In genomic region chr13:39656325-39656677, GRCh38 we compare ENCODE assay signal across 8 cellular contexts. TPM values are rescaled to one million over a fixed set of nuclear protein-coding genes. Genes with fewer than 3 reads are reported as not detected.
DNase-seq lines count a peak whose midpoint lies in the region; ATAC-seq and TF ChIP-seq lines count a peak whose summit lies in the region.

No MANE protein-coding gene starts in this region.

- H3K4me3 ChIP-seq in Caco-2 (ENCODE audit: low read depth, low read length): peak overlapping the region; percentile 99
- peak overlapping the region; percentile 80 to 94 (median 92) for H3K4me3 ChIP-seq in fibroblast of lung (replicated peaks in 1 of 4; ENCODE audit: control extremely low read depth in 1 of 4, insufficient read depth in 1 of 4, low read depth in 3 of 4, low read length in 4 of 4)

- H3K9me3 ChIP-seq in Caco-2 (no peaks in the 10 kb centered on the region), fibroblast of lung (ENCODE audit: control insufficient read depth, insufficient read depth, low read depth, low read length) (no peaks in the 10 kb centered on the region)

- CTCF ChIA-PET in Caco-2 (lab: Charles Lee) (no interaction called here), RWPE1 (lab: Yijun Ruan, JAX) (interaction anchor here (0.6 to 2.3 kb wide), 3 partner anchors 44 to 1887 kb away, joined by 3 to 9 read pairs (median 3); no protein-coding TSS in a partner anchor)

- H3K9me3 Mint-ChIP-seq in Caco-2 (ENCODE audit: unreplicated experiment) (no peaks in the 10 kb centered on the region), progenitor cell of endocrine pancreas (ENCODE audit: low read depth) (peaks cover 4% of the 10 kb centered on the region)

- H3K27ac ChIP-seq in RWPE1 (peak overlapping the region; percentile 64; the same call in 1 of the 2 replicates), fibroblast of lung (ENCODE audit: insufficient read depth, low read length) (peak overlapping the region; percentile 9)

- H2AFZ ChIP-seq in fibroblast of lung (ENCODE audit: low read length): peak overlapping the region; percentile 97

- no peaks in the 10 kb centered on the region for H3K4me1 ChIP-seq in Caco-2
- H3K4me1 ChIP-seq in fibroblast of lung (ENCODE audit: control insufficient read depth, extremely low read depth, insufficient read depth, low read length): no peaks in the 10 kb centered on the region

- H3K27ac Mint-ChIP-seq in Caco-2 (ENCODE audit: unreplicated experiment): peak overlapping the region; percentile 56
- H3K27ac Mint-ChIP-seq in progenitor cell of endocrine pancreas: peak overlapping the region; percentile 93

- H3K4me3 Mint-ChIP-seq in Caco-2 (ENCODE audit: unreplicated experiment) (peak overlapping the region; percentile 98), progenitor cell of endocrine pancreas (ENCODE audit: low read depth) (peak overlapping the region; percentile 99)

- intact Hi-C loops in Caco-2 (cut with micrococcal nuclease; ENCODE audit: unreplicated experiment): no loop called here

- peak overlapping the region; percentile 81 for H3K4me2 ChIP-seq in fibroblast of lung (ENCODE audit: extremely low read depth, insufficient read depth, low read length)

- no peaks in the 10 kb centered on the region for H4K20me1 ChIP-seq in fibroblast of lung (ENCODE audit: control insufficient read depth, extremely low read depth, insufficient read depth, low read length)

- peaks cover 3% of the 10 kb centered on the region for H3K79me2 ChIP-seq in fibroblast of lung (ENCODE audit: control insufficient read depth, insufficient read depth, low read length)

- H3K27me3 ChIP-seq in Caco-2 (replicated peaks; ENCODE audit: control insufficient read depth, insufficient read depth, low read length) (no peaks in the 10 kb centered on the region), fibroblast of lung (ENCODE audit: control insufficient read depth, insufficient read depth, low read length) (no peaks in the 10 kb centered on the region)

- peak; percentile 12 for ATAC-seq in GM21717 (IDR thresholded peaks at IDR 0.05; ENCODE audit: unreplicated experiment)

- H3K36me3 Mint-ChIP-seq in Caco-2 (ENCODE audit: insufficient read depth, unreplicated experiment) (peaks cover 13% of the 10 kb centered on the region), progenitor cell of endocrine pancreas (ENCODE audit: insufficient read depth) (no peaks in the 10 kb centered on the region)

- H3K36me3 ChIP-seq in Caco-2 (ENCODE audit: control insufficient read depth, insufficient read depth, low read length) (no peaks in the 10 kb centered on the region), fibroblast of lung (ENCODE audit: control insufficient read depth, insufficient read depth, low read length) (no peaks in the 10 kb centered on the region)

- no peak overlapping the region for H3K9ac ChIP-seq in fibroblast of lung (ENCODE audit: insufficient read depth, low read length)

- POLR2A ChIA-PET in Caco-2 (lab: Charles Lee) (interaction anchor here (0.6 kb wide), 1 partner anchor 8 kb away, joined by 3 read pairs; no protein-coding TSS in a partner anchor), RWPE1 (lab: Yijun Ruan, JAX; ENCODE audit: low non-redundant PET) (no interaction called here)

- DNase-seq in Caco-2 (no peak), RWPE1 (ENCODE audit: low spot score) (no peak), fibroblast of lung (ENCODE audit: low read depth in 2 of 2) (peak in 1 of 2 donors; percentile 8), progenitor cell of endocrine pancreas (ENCODE audit: low spot score, unreplicated experiment) (no peak), midbrain (lab: John Stamatoyannopoulos, UW) (no peak), AG08396 (ENCODE audit: low spot score) (no peak), NCI-H1092 (lab: John Stamatoyannopoulos, UW) (no peak)

- H3K27me3 Mint-ChIP-seq in Caco-2 (ENCODE audit: insufficient read depth, unreplicated experiment): no peaks in the 10 kb centered on the region
- H3K27me3 Mint-ChIP-seq in progenitor cell of endocrine pancreas: no peaks in the 10 kb centered on the region

- BruUV-seq in Caco-2 (replicated peaks; lab: Mats Ljungman, UMichigan): TSS peak; percentile 41

- no peak for TF ChIP-seq CTCF in Caco-2 (IDR thresholded peaks at IDR 0.05; ENCODE audit: insufficient read depth in 1 of 2, low read depth in 1 of 2, low read length in 1 of 2, severe bottlenecking in 1 of 2, unreplicated experiment in 1 of 2)
- TF ChIP-seq CTCF in RWPE1 (conservative IDR thresholded peaks at IDR 0.05; ENCODE audit: low read depth): no peak
- TF ChIP-seq CTCF in fibroblast of lung (conservative IDR thresholded peaks at IDR 0.05 in 1 of 2, IDR thresholded peaks at IDR 0.05 in 1 of 2; ENCODE audit: low read depth in 1 of 2, low read length in 2 of 2): no peak
- TF ChIP-seq CTCF in progenitor cell of endocrine pancreas (IDR thresholded peaks at IDR 0.05; ENCODE audit: unreplicated experiment): no peak

- H3K4me1 Mint-ChIP-seq in Caco-2 (ENCODE audit: low read depth, unreplicated experiment) (no peaks in the 10 kb centered on the region), progenitor cell of endocrine pancreas (ENCODE audit: low read depth) (peaks cover 7% of the 10 kb centered on the region)

RNA-seq across cellular contexts. Expression of gene COG6, which starts 0.8 kb away (rescaled TPM):
- 55.8 and 63.6 TPM in 2 replicates for total RNA-seq in Caco-2 (2022)
- total RNA-seq in fibroblast of lung: 24.4 and 28.9 TPM in 2 replicates
- polyA plus RNA-seq in fibroblast of lung: 18.6 and 44.8 TPM in 2 replicates
- 9.7 and 21.1 TPM in 2 replicates for polyA plus RNA-seq in fibroblast of lung (2012)
- 4.2 and 5.2 TPM in 2 replicates for polyA minus RNA-seq in fibroblast of lung (ENCODE audit: low replicate concordance)
- 36.8 and 44.1 TPM in 2 replicates for total RNA-seq in progenitor cell of endocrine pancreas

RNA-seq across cellular contexts. Expression of gene LHFPL6, which starts 53.3 kb away (rescaled TPM):
- 3.6 and 3.9 TPM in 2 replicates for total RNA-seq in Caco-2 (2022)
- total RNA-seq in fibroblast of lung: 33.4 and 42.4 TPM in 2 replicates
- 52.9 and 86.8 TPM in 2 replicates for polyA plus RNA-seq in fibroblast of lung
- 40.5 and 65.1 TPM in 2 replicates for polyA plus RNA-seq in fibroblast of lung (2012)
- 37.9 and 48.1 TPM in 2 replicates for polyA minus RNA-seq in fibroblast of lung (ENCODE audit: low replicate concordance)
- total RNA-seq in progenitor cell of endocrine pancreas: 1.0 and 1.2 TPM in 2 replicates
